Comparison of ENCODE assay signal across 21 cellular contexts in the genomic region with DNA sequence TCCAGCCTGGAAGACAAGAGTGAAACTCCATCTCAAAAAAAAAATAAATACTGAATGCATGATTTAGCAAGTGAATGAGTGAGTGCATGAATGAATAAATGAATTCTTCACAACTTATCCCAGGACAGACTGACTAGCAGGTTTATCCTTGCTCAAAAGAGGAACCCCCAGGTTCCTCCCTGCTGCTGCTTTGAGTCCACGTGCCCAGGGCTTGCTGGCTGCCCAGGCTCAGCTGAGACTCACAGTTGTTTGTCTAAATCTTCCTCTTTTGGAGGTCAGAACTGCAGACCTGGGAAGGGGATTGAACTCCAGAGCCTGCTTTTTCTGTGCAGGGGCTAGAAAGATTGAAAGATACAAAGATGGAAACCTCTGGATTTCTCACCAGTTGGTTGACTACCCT.
"Had no signal": no experiment of that assay in that cellular context is flagged by ENCODE, and none has a peak within 500 bp of the region (broad histone marks: within the 10 kb centered on the region; RNA-seq: fewer than 3 reads in every experiment).

No MANE protein-coding gene starts in this region.

- H3K36me3 ChIP-seq: brain microvascular endothelial cell, WERI-Rb-1 had no signal

- ATAC-seq: activated naive CD8-positive, alpha-beta T cell treated with anti-CD3 and anti-CD28 coated beads, Interleukin-2, amount 50 U/mL, for 24 hours; foreskin keratinocyte; left lobe of liver; natural killer cell had no signal

- H3K4me3 ChIP-seq: lung had no signal

- H3K4me3 Mint-ChIP-seq: activated naive CD4-positive, alpha-beta T cell treated with anti-CD3 and anti-CD28 coated beads, Interleukin-2, amount 10 ng/mL, durations not matched to agents 7 days and 5 days; activated naive CD8-positive, alpha-beta T cell treated with anti-CD3 and anti-CD28 coated beads, Interleukin-2, amount 50 U/mL, for 24 hours; natural killer cell had no signal

- H3K27ac Mint-ChIP-seq: activated naive CD4-positive, alpha-beta T cell treated with anti-CD3 and anti-CD28 coated beads, Interleukin-2, amount 10 ng/mL, durations not matched to agents 7 days and 5 days; activated naive CD8-positive, alpha-beta T cell treated with anti-CD3 and anti-CD28 coated beads, Interleukin-2, amount 50 U/mL, for 24 hours; natural killer cell had no signal

- H3K4me1 ChIP-seq: parathyroid adenoma had no signal

- H3K36me3 Mint-ChIP-seq: activated naive CD4-positive, alpha-beta T cell treated with anti-CD3 and anti-CD28 coated beads, Interleukin-2, amount 10 ng/mL, durations not matched to agents 7 days and 5 days; natural killer cell had no signal

- DNase-seq: activated CD4-positive, alpha-beta T cell treated with anti-CD3 and anti-CD28 coated beads for 1 hour; activated CD8-positive, alpha-beta memory T cell treated with anti-CD3 and anti-CD28 coated beads for 24 hours; activated CD8-positive, alpha-beta memory T cell treated with anti-CD3 and anti-CD28 coated beads, Interleukin-2, amount 50 U/mL, for 48 hours; activated effector memory CD4-positive, alpha-beta T cell treated with Interleukin-2 at 50 U/mL for 16 hours; activated naive CD4-positive, alpha-beta T cell treated with anti-CD3 and anti-CD28 coated beads, Interleukin-2, amount 10 ng/mL, durations not matched to agents 7 days and 5 days; activated naive CD8-positive, alpha-beta T cell treated with anti-CD3 and anti-CD28 coated beads, Interleukin-2, amount 50 U/mL, for 24 hours; activated T-cell treated with anti-CD3 and anti-CD28 coated beads, Interleukin-2, amount 50 U/mL, for 48 hours; aorta; brain microvascular endothelial cell; central memory CD4-positive, alpha-beta T cell; foreskin keratinocyte; kidney; natural killer cell; stimulated activated CD4-positive, alpha-beta T cell treated with anti-CD3 and anti-CD28 coated beads, Interleukin-12 subunit alpha, Interleukin-12 subunit beta, amount 100 ng/mL, for 4 hours; stimulated activated CD4-positive, alpha-beta T cell treated with anti-CD3 and anti-CD28 coated beads, Interleukin-1b, Interleukin-23, amount 100 ng/mL, for 48 hours; stimulated activated CD8-positive, alpha-beta memory T cell treated with anti-CD3 and anti-CD28 coated beads, Interleukin-4, amount 100 ng/mL, for 48 hours; stimulated activated naive CD4-positive, alpha-beta T cell; WERI-Rb-1 had no signal

- H3K27ac ChIP-seq: brain microvascular endothelial cell, foreskin keratinocyte, parathyroid adenoma, WERI-Rb-1 had no signal

- H3K9me3 Mint-ChIP-seq: activated naive CD4-positive, alpha-beta T cell treated with anti-CD3 and anti-CD28 coated beads, Interleukin-2, amount 10 ng/mL, durations not matched to agents 7 days and 5 days; activated naive CD8-positive, alpha-beta T cell treated with anti-CD3 and anti-CD28 coated beads, Interleukin-2, amount 50 U/mL, for 24 hours; natural killer cell had no signal

- H3K27me3 ChIP-seq: brain microvascular endothelial cell, foreskin keratinocyte had no signal
